In the genomic region with DNA sequence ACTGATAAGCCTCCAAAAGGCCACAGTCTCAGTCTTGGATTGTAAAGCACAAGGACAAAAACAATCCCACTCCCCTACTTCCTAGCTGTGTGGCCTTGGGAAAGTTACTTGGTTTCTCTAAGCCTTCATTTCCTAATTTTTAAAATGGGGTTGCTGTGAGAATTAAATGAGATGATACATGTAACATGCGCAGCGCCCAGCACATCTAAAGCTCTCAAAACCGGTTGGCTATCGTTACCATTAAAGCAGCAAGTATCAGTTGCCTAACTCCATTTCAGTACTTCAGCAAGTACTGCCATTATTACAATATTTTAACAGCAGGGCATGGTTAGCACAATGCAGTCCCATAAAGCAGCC, we compare ENCODE assay signal across 9 cellular contexts. TPM values are rescaled to one million over a fixed set of nuclear protein-coding genes. Genes with fewer than 3 reads are reported as not detected.
DNase-seq lines count a peak whose midpoint lies in the region; ATAC-seq and TF ChIP-seq lines count a peak whose summit lies in the region.
"Had no signal": no experiment of that assay in that cellular context is flagged by ENCODE, and none has a peak within 500 bp of the region (broad histone marks: within the 10 kb centered on the region; RNA-seq: fewer than 3 reads in every experiment).

No MANE protein-coding gene starts in this region.

- H3K9me3 ChIP-seq in ascending aorta, result no peaks in the 10 kb centered on the region
- no peaks in the 10 kb centered on the region for H3K9me3 ChIP-seq in left lung
- H3K9me3 ChIP-seq in thymus (ENCODE audit: control insufficient read depth), result no peaks in the 10 kb centered on the region

- TF ChIP-seq CTCF in ascending aorta (IDR thresholded peaks at IDR 0.05) (no peak), left lung (IDR thresholded peaks at IDR 0.05) (no peak), GM13976 (IDR thresholded peaks at IDR 0.05; ENCODE audit: borderline replicate concordance, control extremely low read depth, extremely low read depth, insufficient read depth, missing control alignments) (no peak)

- H3K4me1 ChIP-seq in ascending aorta, result peaks cover 3 to 11% of the 10 kb centered on the region in 2 donors
- H3K4me1 ChIP-seq in left lung, result peaks cover 11 to 26% of the 10 kb centered on the region in 2 donors
- no peaks in the 10 kb centered on the region for H3K4me1 ChIP-seq in thymus (ENCODE audit: control insufficient read depth, insufficient read depth, low read length)

- in situ Hi-C loops in GM13976 (cut with MboI; ENCODE audit: low sequenced_read_pairs, unreplicated experiment), result loop anchor here (10.0 kb wide), 1 partner anchor 269 kb away; no protein-coding TSS in a partner anchor

- DNase-seq in activated naive CD4-positive, alpha-beta T cell (lab: John Stamatoyannopoulos, UW), result no peak
- DNase-seq in ascending aorta (ENCODE audit: low spot score in 2 of 2), result no peak
- DNase-seq in left lung, result no peak
- DNase-seq in left colon, result no peak
- DNase-seq in GM13976 (ENCODE audit: low spot score), result no peak
- DNase-seq: activated CD4-positive, alpha-beta T cell treated with anti-CD3 and anti-CD28 coated beads for 1 hour had no signal

- WGBS in thymus, result 41% methylated on average over 4 of the region's 4 CpGs

- intact Hi-C loops in ascending aorta (cut with DNase I) (no loop called here), left lung (cut with DNase I) (no loop called here), left colon (cut with DNase I, micrococcal nuclease) (no loop called here)

- ATAC-seq in left lung, result no peak
- ATAC-seq in left colon, result no peak
- ATAC-seq in HG02885 (IDR thresholded peaks at IDR 0.05; ENCODE audit: poor library complexity, unreplicated experiment), result no peak

- no peak overlapping the region for H3K27ac Mint-ChIP-seq in activated naive CD4-positive, alpha-beta T cell treated with anti-CD3 and anti-CD28 coated beads, Interleukin-2, amount 50 U/mL, for 24 hours

- peak overlapping the region; percentile 86 for H3K4me3 Mint-ChIP-seq in activated naive CD4-positive, alpha-beta T cell treated with anti-CD3 and anti-CD28 coated beads, Interleukin-2, amount 50 U/mL, for 24 hours

- H3K27me3 Mint-ChIP-seq in activated naive CD4-positive, alpha-beta T cell treated with anti-CD3 and anti-CD28 coated beads, Interleukin-2, amount 50 U/mL, for 24 hours, result peaks cover 26% of the 10 kb centered on the region

- H3K4me3 ChIP-seq in ascending aorta (peak overlapping the region; percentile 65 to 74), left lung (peak overlapping the region; percentile 41 to 43), thymus (ENCODE audit: low read length) (peak overlapping the region; percentile 56)

- no peaks in the 10 kb centered on the region for H3K9me3 Mint-ChIP-seq in activated naive CD4-positive, alpha-beta T cell treated with anti-CD3 and anti-CD28 coated beads, Interleukin-2, amount 50 U/mL, for 24 hours

- H3K27ac ChIP-seq in ascending aorta, result no peak overlapping the region
- no peak overlapping the region for H3K27ac ChIP-seq in left lung
- H3K27ac ChIP-seq in thymus (ENCODE audit: low read depth), result no peak overlapping the region

- H3K36me3 ChIP-seq in ascending aorta, result no peaks in the 10 kb centered on the region
- no peaks in the 10 kb centered on the region for H3K36me3 ChIP-seq in left lung
- no peaks in the 10 kb centered on the region for H3K36me3 ChIP-seq in thymus (ENCODE audit: control insufficient read depth, insufficient read depth)

- no peaks in the 10 kb centered on the region for H3K27me3 ChIP-seq in ascending aorta
- H3K27me3 ChIP-seq in left lung, result peaks cover 43 to 89% of the 10 kb centered on the region in 2 donors
- H3K27me3 ChIP-seq in thymus (ENCODE audit: control insufficient read depth, insufficient read depth), result peaks cover 50% of the 10 kb centered on the region

- H3K4me1 Mint-ChIP-seq in activated naive CD4-positive, alpha-beta T cell treated with anti-CD3 and anti-CD28 coated beads, Interleukin-2, amount 50 U/mL, for 24 hours, result peaks cover 16% of the 10 kb centered on the region

- H3K36me3 Mint-ChIP-seq in activated naive CD4-positive, alpha-beta T cell treated with anti-CD3 and anti-CD28 coated beads, Interleukin-2, amount 50 U/mL, for 24 hours, result no peaks in the 10 kb centered on the region

RNA-seq across cellular contexts. Expression of gene NRCAM, which starts 1.9 kb away (rescaled TPM):
- total RNA-seq in ascending aorta, result 0.53 TPM
- 10 to 100 TPM; 10.6 to 12.7 TPM for total RNA-seq in left lung
- 13.9 TPM for polyA plus RNA-seq in thymus
- 1 to 10 TPM in 1 of 2 donors, under 1 TPM in 1; 0.92 to 1.1 TPM for total RNA-seq in left colon
